ENCODE assay signal across 26 cellular contexts in genomic region chr16:54275956-54276355, GRCh38. TPM values are rescaled to one million over a fixed set of nuclear protein-coding genes. Genes with fewer than 3 reads are reported as not detected.
"Had no signal": no experiment of that assay in that cellular context is flagged by ENCODE, and none has a peak within 500 bp of the region (broad histone marks: within the 10 kb centered on the region; RNA-seq: fewer than 3 reads in every experiment).

No MANE protein-coding gene starts in this region.

- H3K4me1 ChIP-seq: tibial nerve had no signal

- H3K36me3 ChIP-seq: breast epithelium, esophagus squamous epithelium, ovary, stomach, tibial nerve had no signal

- DNase-seq: activated B cell treated with CpG ODN at 0.5 μM for 24 hours; activated CD8-positive, alpha-beta memory T cell treated with anti-CD3 and anti-CD28 coated beads, Interleukin-2, amount 10 ng/mL, durations not matched to agents 7 days and 5 days; activated CD8-positive, alpha-beta T cell treated with anti-CD3 and anti-CD28 coated beads, Interleukin-2, amount 10 ng/mL, durations not matched to agents 7 days and 5 days; activated T-cell treated with anti-CD3 and anti-CD28 coated beads, Interleukin-2, amount 50 U/mL, for 48 hours; central memory CD4-positive, alpha-beta T cell; effector CD8-positive, alpha-beta T cell; esophagus squamous epithelium; glutamatergic neuron; left cardiac atrium; left ventricle myocardium superior; naive B cell; nephron progenitor cell; ovary; retina; stimulated activated CD4-positive, alpha-beta T cell treated with anti-CD3 and anti-CD28 coated beads, Interleukin-1b, Interleukin-23, amount 100 ng/mL, for 48 hours; stimulated activated naive B cell treated with anti-CD40 and anti-IgM and Interleukin-4, amounts not matched to agents 10 μg/mL and 1 μg/mL and 100 μg/mL, for 72 hours; stomach; T-cell had no signal

- H3K4me3 ChIP-seq: breast epithelium, esophagus squamous epithelium, ovary, smooth muscle cell, stomach, tibial nerve had no signal

- H3K9me3 ChIP-seq: breast epithelium, esophagus squamous epithelium, stomach had no signal

- FAIRE-seq: endometrium, frontal cortex, islet of Langerhans had no signal

- H3K27me3 ChIP-seq: breast epithelium, ovary had no signal

- H3K27ac ChIP-seq: epithelial cell of prostate, esophagus squamous epithelium, ovary, stomach, tibial nerve had no signal

RNA-seq across cellular contexts. Expression of gene IRX3, which starts 10.6 kb away (rescaled TPM):
- total RNA-seq: activated B cell treated with CpG ODN at 0.5 μM for 24 hours; activated CD8-positive, alpha-beta T cell treated with anti-CD3 and anti-CD28 coated beads, Interleukin-2, amount 10 ng/mL, durations not matched to agents 7 days and 5 days; activated naive CD4-positive, alpha-beta T cell treated with anti-CD3 and anti-CD28 coated beads, Interleukin-2, amount 50 U/mL, for 72 hours had no signal
